Comparison of ENCODE assay signal across 3 cellular contexts in the genomic region with DNA sequence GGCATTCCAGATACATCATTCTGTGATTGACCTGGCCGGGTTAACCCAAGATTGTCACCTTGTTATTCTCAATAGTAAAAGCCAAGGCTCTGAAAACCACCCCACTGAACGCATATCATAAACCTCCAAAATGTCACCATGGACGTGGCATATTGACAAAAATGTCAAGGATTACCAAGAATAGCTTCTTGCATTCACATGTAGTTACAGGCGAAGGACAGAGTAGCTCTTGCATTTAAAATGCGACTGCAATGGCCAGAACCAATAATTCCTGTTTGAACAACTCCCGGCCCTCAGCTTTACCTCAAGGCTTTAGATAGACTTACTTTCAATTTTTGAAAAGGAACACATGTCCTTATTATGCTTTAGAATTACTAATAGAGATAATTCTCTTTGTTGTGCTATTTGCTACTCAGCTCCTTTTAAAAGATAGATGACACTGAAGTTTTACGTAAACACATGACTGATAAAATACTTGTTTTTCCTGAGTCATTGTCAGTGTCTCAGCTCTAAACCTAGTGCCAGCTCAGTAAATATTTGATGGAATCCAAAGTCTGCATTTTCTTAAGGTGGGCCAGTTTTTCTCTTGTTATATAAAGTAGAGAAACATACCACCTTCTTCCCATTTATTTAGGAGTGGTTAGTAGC.
TF ChIP-seq lines count a peak whose summit lies in the region.

No MANE protein-coding gene starts in this region.

TF ChIP-seq in IMR-90, 13 proteins besides CTCF, POLR2A, EP300 and RAD21:
- TF ChIP-seq CEBPB (IDR thresholded peaks at IDR 0.05; ENCODE audit: low read depth, low read length) (no peak), MAFK (IDR thresholded peaks at IDR 0.05; ENCODE audit: low read depth, low read length) (peak; percentile 60), FOS (IDR thresholded peaks at IDR 0.05; ENCODE audit: low read depth, low read length) (no peak), BHLHE40 (IDR thresholded peaks at IDR 0.05; ENCODE audit: low read depth, low read length) (no peak), MAZ (IDR thresholded peaks at IDR 0.05; ENCODE audit: borderline replicate concordance, low read depth, low read length) (no peak), RFX5 (IDR thresholded peaks at IDR 0.05; ENCODE audit: low read depth, low read length) (no peak), ELK1 (IDR thresholded peaks at IDR 0.05; ENCODE audit: borderline replicate concordance, low read depth, low read length) (no peak), SMC3 (IDR thresholded peaks at IDR 0.05; ENCODE audit: low read depth, low read length) (no peak), MXI1 (IDR thresholded peaks at IDR 0.05; ENCODE audit: borderline replicate concordance, low read depth, low read length) (no peak), RCOR1 (IDR thresholded peaks at IDR 0.05; ENCODE audit: insufficient replicate concordance, low read length) (no peak), NFE2L2 (IDR thresholded peaks at IDR 0.05; ENCODE audit: low read depth, low read length) (peak; percentile 73; the same call in 1 of the 2 replicates)
- TF ChIP-seq, protein P1, sequence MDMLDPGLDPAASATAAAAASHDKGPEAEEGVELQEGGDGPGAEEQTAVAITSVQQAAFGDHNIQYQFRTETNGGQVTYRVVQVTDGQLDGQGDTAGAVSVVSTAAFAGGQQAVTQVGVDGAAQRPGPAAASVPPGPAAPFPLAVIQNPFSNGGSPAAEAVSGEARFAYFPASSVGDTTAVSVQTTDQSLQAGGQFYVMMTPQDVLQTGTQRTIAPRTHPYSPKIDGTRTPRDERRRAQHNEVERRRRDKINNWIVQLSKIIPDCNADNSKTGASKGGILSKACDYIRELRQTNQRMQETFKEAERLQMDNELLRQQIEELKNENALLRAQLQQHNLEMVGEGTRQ (IDR thresholded peaks at IDR 0.05; ENCODE audit: low read depth, low read length): no peak
TF ChIP-seq in IMR-90: peak in this region for 2.

TF ChIP-seq in K562, 482 proteins besides CTCF, POLR2A, EP300 and RAD21:
- TF ChIP-seq ZNF766 (CRISPR knock-in tag; conservative IDR thresholded peaks at IDR 0.05): no peak
- no peak for TF ChIP-seq ZNF77 (CRISPR knock-in tag; IDR thresholded peaks at IDR 0.05)
- no peak for TF ChIP-seq ZNF444 (CRISPR knock-in tag; IDR thresholded peaks at IDR 0.05)
- no peak for TF ChIP-seq GABPB2 (CRISPR knock-in tag; conservative IDR thresholded peaks at IDR 0.05)
- no peak for TF ChIP-seq IRF2 (CRISPR knock-in tag; IDR thresholded peaks at IDR 0.05)
- TF ChIP-seq ZNF316 (IDR thresholded peaks at IDR 0.05): peak; percentile 43; the same call in 1 of the 2 replicates
- no peak for TF ChIP-seq PML (IDR thresholded peaks at IDR 0.05; ENCODE audit: low read length)
- TF ChIP-seq NCOR1 (IDR thresholded peaks at IDR 0.05): no peak
- no peak for TF ChIP-seq TEAD2 (tag; IDR thresholded peaks at IDR 0.05)
- no peak for TF ChIP-seq MAFK (IDR thresholded peaks at IDR 0.05; ENCODE audit: low read length)
- TF ChIP-seq NFIX (CRISPR knock-in tag; IDR thresholded peaks at IDR 0.05; ENCODE audit: low read depth): no peak
- no peak for TF ChIP-seq FOXA3 (CRISPR knock-in tag; conservative IDR thresholded peaks at IDR 0.05 in 1 of 2, IDR thresholded peaks at IDR 0.05 in 1 of 2)
- TF ChIP-seq TARDBP (IDR thresholded peaks at IDR 0.05): no peak
- TF ChIP-seq, protein P2, sequence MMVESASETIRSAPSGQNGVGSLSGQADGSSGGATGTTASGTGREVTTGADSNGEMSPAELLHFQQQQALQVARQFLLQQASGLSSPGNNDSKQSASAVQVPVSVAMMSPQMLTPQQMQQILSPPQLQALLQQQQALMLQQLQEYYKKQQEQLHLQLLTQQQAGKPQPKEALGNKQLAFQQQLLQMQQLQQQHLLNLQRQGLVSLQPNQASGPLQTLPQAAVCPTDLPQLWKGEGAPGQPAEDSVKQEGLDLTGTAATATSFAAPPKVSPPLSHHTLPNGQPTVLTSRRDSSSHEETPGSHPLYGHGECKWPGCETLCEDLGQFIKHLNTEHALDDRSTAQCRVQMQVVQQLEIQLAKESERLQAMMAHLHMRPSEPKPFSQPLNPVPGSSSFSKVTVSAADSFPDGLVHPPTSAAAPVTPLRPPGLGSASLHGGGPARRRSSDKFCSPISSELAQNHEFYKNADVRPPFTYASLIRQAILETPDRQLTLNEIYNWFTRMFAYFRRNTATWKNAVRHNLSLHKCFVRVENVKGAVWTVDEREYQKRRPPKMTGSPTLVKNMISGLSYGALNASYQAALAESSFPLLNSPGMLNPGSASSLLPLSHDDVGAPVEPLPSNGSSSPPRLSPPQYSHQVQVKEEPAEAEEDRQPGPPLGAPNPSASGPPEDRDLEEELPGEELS (CRISPR knock-in tag; IDR thresholded peaks at IDR 0.05; ENCODE audit: borderline replicate concordance): no peak
- peak; percentile 82 for TF ChIP-seq MAFG (tag; conservative IDR thresholded peaks at IDR 0.05)
- 0 out of 2 replicates have a peak, but pooled peaks have one; percentile 9 for TF ChIP-seq C11orf30 (IDR thresholded peaks at IDR 0.05; ENCODE audit: low read depth)
- peak; percentile 19; the same call in 1 of the 2 replicates for TF ChIP-seq NFE2 (IDR thresholded peaks at IDR 0.05; ENCODE audit: low read depth)

TF ChIP-seq in SK-N-SH treated with all-trans-retinoic acid at 6 μM for 48 hours, 23 proteins besides CTCF, POLR2A, EP300 and RAD21:
- TF ChIP-seq BACH2 (CRISPR knock-in tag; IDR thresholded peaks at IDR 0.05; ENCODE audit: borderline replicate concordance) (no peak), CREB5 (CRISPR knock-in tag; IDR thresholded peaks at IDR 0.05; ENCODE audit: low read depth) (no peak), ISL1 (CRISPR knock-in tag; IDR thresholded peaks at IDR 0.05) (no peak), ZNF70 (CRISPR knock-in tag; IDR thresholded peaks at IDR 0.05) (no peak), ZC3H10 (CRISPR knock-in tag; IDR thresholded peaks at IDR 0.05) (no peak), TCF4 (CRISPR knock-in tag; IDR thresholded peaks at IDR 0.05; ENCODE audit: borderline replicate concordance) (no peak), CSRNP3 (CRISPR knock-in tag; IDR thresholded peaks at IDR 0.05) (no peak), ZNF8 (CRISPR knock-in tag; IDR thresholded peaks at IDR 0.05) (no peak), RARB (CRISPR knock-in tag; IDR thresholded peaks at IDR 0.05) (no peak)
- TF ChIP-seq, protein P3, sequence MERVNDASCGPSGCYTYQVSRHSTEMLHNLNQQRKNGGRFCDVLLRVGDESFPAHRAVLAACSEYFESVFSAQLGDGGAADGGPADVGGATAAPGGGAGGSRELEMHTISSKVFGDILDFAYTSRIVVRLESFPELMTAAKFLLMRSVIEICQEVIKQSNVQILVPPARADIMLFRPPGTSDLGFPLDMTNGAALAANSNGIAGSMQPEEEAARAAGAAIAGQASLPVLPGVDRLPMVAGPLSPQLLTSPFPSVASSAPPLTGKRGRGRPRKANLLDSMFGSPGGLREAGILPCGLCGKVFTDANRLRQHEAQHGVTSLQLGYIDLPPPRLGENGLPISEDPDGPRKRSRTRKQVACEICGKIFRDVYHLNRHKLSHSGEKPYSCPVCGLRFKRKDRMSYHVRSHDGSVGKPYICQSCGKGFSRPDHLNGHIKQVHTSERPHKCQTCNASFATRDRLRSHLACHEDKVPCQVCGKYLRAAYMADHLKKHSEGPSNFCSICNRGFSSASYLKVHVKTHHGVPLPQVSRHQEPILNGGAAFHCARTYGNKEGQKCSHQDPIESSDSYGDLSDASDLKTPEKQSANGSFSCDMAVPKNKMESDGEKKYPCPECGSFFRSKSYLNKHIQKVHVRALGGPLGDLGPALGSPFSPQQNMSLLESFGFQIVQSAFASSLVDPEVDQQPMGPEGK (CRISPR knock-in tag; IDR thresholded peaks at IDR 0.05; ENCODE audit: borderline replicate concordance): no peak
- TF ChIP-seq, protein P4, sequence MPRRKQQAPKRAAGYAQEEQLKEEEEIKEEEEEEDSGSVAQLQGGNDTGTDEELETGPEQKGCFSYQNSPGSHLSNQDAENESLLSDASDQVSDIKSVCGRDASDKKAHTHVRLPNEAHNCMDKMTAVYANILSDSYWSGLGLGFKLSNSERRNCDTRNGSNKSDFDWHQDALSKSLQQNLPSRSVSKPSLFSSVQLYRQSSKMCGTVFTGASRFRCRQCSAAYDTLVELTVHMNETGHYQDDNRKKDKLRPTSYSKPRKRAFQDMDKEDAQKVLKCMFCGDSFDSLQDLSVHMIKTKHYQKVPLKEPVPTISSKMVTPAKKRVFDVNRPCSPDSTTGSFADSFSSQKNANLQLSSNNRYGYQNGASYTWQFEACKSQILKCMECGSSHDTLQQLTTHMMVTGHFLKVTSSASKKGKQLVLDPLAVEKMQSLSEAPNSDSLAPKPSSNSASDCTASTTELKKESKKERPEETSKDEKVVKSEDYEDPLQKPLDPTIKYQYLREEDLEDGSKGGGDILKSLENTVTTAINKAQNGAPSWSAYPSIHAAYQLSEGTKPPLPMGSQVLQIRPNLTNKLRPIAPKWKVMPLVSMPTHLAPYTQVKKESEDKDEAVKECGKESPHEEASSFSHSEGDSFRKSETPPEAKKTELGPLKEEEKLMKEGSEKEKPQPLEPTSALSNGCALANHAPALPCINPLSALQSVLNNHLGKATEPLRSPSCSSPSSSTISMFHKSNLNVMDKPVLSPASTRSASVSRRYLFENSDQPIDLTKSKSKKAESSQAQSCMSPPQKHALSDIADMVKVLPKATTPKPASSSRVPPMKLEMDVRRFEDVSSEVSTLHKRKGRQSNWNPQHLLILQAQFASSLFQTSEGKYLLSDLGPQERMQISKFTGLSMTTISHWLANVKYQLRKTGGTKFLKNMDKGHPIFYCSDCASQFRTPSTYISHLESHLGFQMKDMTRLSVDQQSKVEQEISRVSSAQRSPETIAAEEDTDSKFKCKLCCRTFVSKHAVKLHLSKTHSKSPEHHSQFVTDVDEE (CRISPR knock-in tag; IDR thresholded peaks at IDR 0.05): no peak
